1 cellular context compared by ENCODE assay signal in genomic region chr19:2475018-2475701, GRCh38.
TF ChIP-seq lines count a peak whose summit lies in the region.

No MANE protein-coding gene starts in this region.

TF ChIP-seq in HepG2, 621 proteins besides CTCF, POLR2A, EP300 and RAD21 (continued from another document and continues in another):
- TF ChIP-seq GRHL1 (CRISPR knock-in tag; conservative IDR thresholded peaks at IDR 0.05), result no peak
- TF ChIP-seq ZNF724P (CRISPR knock-in tag; IDR thresholded peaks at IDR 0.05; ENCODE audit: borderline replicate concordance), result no peak
- peak; percentile 82; the same call in 1 of the 2 replicates for TF ChIP-seq PCBP1 (IDR thresholded peaks at IDR 0.05; ENCODE audit: borderline replicate concordance, low read depth, low read length)
- TF ChIP-seq GATAD1 (CRISPR knock-in tag; IDR thresholded peaks at IDR 0.05), result no peak; the same call in 1 of the 2 replicates
- TF ChIP-seq ATF5 (CRISPR knock-in tag; IDR thresholded peaks at IDR 0.05; ENCODE audit: low read depth), result no peak
- no peak for TF ChIP-seq CBFB (CRISPR knock-in tag; IDR thresholded peaks at IDR 0.05)
- no peak for TF ChIP-seq RELA (CRISPR knock-in tag; IDR thresholded peaks at IDR 0.05)
- no peak for TF ChIP-seq CSRNP2 (CRISPR knock-in tag; conservative IDR thresholded peaks at IDR 0.05; ENCODE audit: low read depth)
- TF ChIP-seq ZNF367 (CRISPR knock-in tag; IDR thresholded peaks at IDR 0.05; ENCODE audit: borderline replicate concordance), result no peak
- no peak for TF ChIP-seq RBFOX2 (IDR thresholded peaks at IDR 0.05; ENCODE audit: low read depth, low read length)
- TF ChIP-seq MXI1 (IDR thresholded peaks at IDR 0.05; ENCODE audit: borderline replicate concordance, low read depth, low read length), result no peak
- peak; percentile 54; the same call in 1 of the 2 replicates for TF ChIP-seq ZNF3 (CRISPR knock-in tag; IDR thresholded peaks at IDR 0.05)
- TF ChIP-seq REST (IDR thresholded peaks at IDR 0.05; ENCODE audit: borderline replicate concordance in 1 of 2, low read depth in 1 of 2, low read length in 2 of 2), result no peak
- TF ChIP-seq MLX (CRISPR knock-in tag; IDR thresholded peaks at IDR 0.05), result no peak
- TF ChIP-seq RNF219 (CRISPR knock-in tag; IDR thresholded peaks at IDR 0.05), result no peak
- TF ChIP-seq ZNF567 (CRISPR knock-in tag; IDR thresholded peaks at IDR 0.05; ENCODE audit: borderline replicate concordance), result no peak
- TF ChIP-seq NR2F1 (CRISPR knock-in tag; IDR thresholded peaks at IDR 0.05), result no peak
- TF ChIP-seq HMG20B (CRISPR knock-in tag; conservative IDR thresholded peaks at IDR 0.05), result no peak
- TF ChIP-seq SNAPC2 (CRISPR knock-in tag; IDR thresholded peaks at IDR 0.05), result no peak
- no peak; the same call in 1 of the 2 replicates for TF ChIP-seq ESRRA (CRISPR knock-in tag; IDR thresholded peaks at IDR 0.05; ENCODE audit: low read depth)
- TF ChIP-seq ZNF234 (CRISPR knock-in tag; conservative IDR thresholded peaks at IDR 0.05), result no peak
- TF ChIP-seq PLSCR1 (CRISPR knock-in tag; IDR thresholded peaks at IDR 0.05; ENCODE audit: borderline replicate concordance), result no peak
- no peak for TF ChIP-seq TBL1XR1 (IDR thresholded peaks at IDR 0.05; ENCODE audit: borderline replicate concordance, low read length, partially characterized antibody)
- TF ChIP-seq ZNF34 (CRISPR knock-in tag; IDR thresholded peaks at IDR 0.05; ENCODE audit: borderline replicate concordance), result 0 out of 2 replicates have a peak, but pooled peaks have one; percentile 36
- TF ChIP-seq ATRX (CRISPR knock-in tag; IDR thresholded peaks at IDR 0.05; ENCODE audit: borderline replicate concordance), result no peak
- TF ChIP-seq ZNF256 (CRISPR knock-in tag; conservative IDR thresholded peaks at IDR 0.05), result no peak
- peak; percentile 47; the same call in 1 of the 2 replicates for TF ChIP-seq ETS1 (CRISPR knock-in tag; IDR thresholded peaks at IDR 0.05)
- no peak for TF ChIP-seq ZNF556 (CRISPR knock-in tag; IDR thresholded peaks at IDR 0.05; ENCODE audit: borderline replicate concordance)
- TF ChIP-seq ATAD3A (CRISPR knock-in tag; IDR thresholded peaks at IDR 0.05), result no peak
- no peak for TF ChIP-seq ZNF12 (CRISPR knock-in tag; IDR thresholded peaks at IDR 0.05)
- no peak for TF ChIP-seq ZNF614 (CRISPR knock-in tag; IDR thresholded peaks at IDR 0.05; ENCODE audit: borderline replicate concordance)
- TF ChIP-seq NAIF1 (CRISPR knock-in tag; IDR thresholded peaks at IDR 0.05; ENCODE audit: borderline replicate concordance), result no peak
- TF ChIP-seq ZFP36 (IDR thresholded peaks at IDR 0.05; ENCODE audit: borderline replicate concordance, low read depth, low read length, partially characterized antibody), result no peak
- TF ChIP-seq TARDBP (CRISPR knock-in tag; IDR thresholded peaks at IDR 0.05), result no peak
- no peak for TF ChIP-seq ZEB1 (IDR thresholded peaks at IDR 0.05; ENCODE audit: insufficient replicate concordance, low read depth)
- 0 out of 2 replicates have a peak, but pooled peaks have one; percentile 11 for TF ChIP-seq ZSCAN20 (CRISPR knock-in tag; IDR thresholded peaks at IDR 0.05; ENCODE audit: borderline replicate concordance)
- no peak for TF ChIP-seq RFX5 (IDR thresholded peaks at IDR 0.05; ENCODE audit: low read depth, low read length)
- TF ChIP-seq ZHX2 (IDR thresholded peaks at IDR 0.05; ENCODE audit: low read depth), result no peak
- no peak for TF ChIP-seq ZHX2 (CRISPR knock-in tag; IDR thresholded peaks at IDR 0.05; ENCODE audit: borderline replicate concordance)
